18 cellular contexts compared by ENCODE assay signal in the genomic region with DNA sequence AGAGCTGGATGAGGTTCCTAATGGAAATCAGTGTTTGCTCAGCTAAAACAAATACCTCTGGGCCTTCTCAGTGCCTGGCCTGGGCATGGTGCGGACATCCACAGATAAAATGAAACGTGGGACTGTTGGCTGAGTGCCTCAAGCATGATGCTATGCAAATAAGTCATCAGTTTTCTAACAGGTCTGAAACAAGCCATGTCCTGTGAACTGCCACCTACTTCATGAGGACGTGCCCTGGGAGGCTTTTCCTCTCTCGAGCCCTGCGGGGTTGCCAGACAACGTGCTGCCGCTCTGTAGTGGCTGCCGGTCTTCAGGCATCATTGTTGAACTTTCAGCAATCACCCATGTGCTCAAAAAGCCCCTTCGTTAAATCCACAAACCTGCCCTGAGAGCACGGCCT.
"Had no signal": no experiment of that assay in that cellular context is flagged by ENCODE, and none has a peak within 500 bp of the region (broad histone marks: within the 10 kb centered on the region; RNA-seq: fewer than 3 reads in every experiment).

No MANE protein-coding gene starts in this region.

- DNase-seq: activated CD4-positive, alpha-beta T cell treated with anti-CD3 and anti-CD28 coated beads for 1 hour; activated CD4-positive, alpha-beta T cell treated with anti-CD3 and anti-CD28 coated beads, Interleukin-2, amount 50 U/mL, for 48 hours; activated naive CD4-positive, alpha-beta T cell treated with anti-CD3 and anti-CD28 coated beads, Interleukin-2, amount 10 ng/mL, durations not matched to agents 7 days and 5 days; dermis blood vessel endothelial cell; effector memory CD8-positive, alpha-beta T cell; foreskin melanocyte; left ventricle myocardium superior; mesenchymal stem cell; naive thymus-derived CD8-positive, alpha-beta T cell; posterior cingulate gyrus; stimulated activated CD4-positive, alpha-beta T cell treated with anti-CD3 and anti-CD28 coated beads, Interleukin-15, amount 100 ng/mL, for 24 hours; stimulated activated CD4-positive, alpha-beta T cell treated with anti-CD3 and anti-CD28 coated beads, Interleukin-4, amount 100 ng/mL, for 24 hours; stimulated activated naive CD4-positive, alpha-beta T cell; substantia nigra had no signal

- H3K4me1 ChIP-seq: ascending aorta, tibial nerve, vagina had no signal

- H3K27me3 ChIP-seq: ascending aorta, neutrophil, tibial nerve, vagina had no signal

- H3K4me3 ChIP-seq: ascending aorta, tibial nerve, vagina had no signal

- H3K27ac ChIP-seq: ascending aorta, neutrophil, tibial nerve, vagina had no signal

- H3K9me3 ChIP-seq: ascending aorta, neutrophil, vagina had no signal

- H3K36me3 ChIP-seq: ascending aorta, neutrophil, tibial nerve, vagina had no signal

- ATAC-seq: effector memory CD8-positive, alpha-beta T cell; left ventricle myocardium superior; naive thymus-derived CD8-positive, alpha-beta T cell had no signal
